Comparison of ENCODE assay signal across 19 cellular contexts in the genomic region with DNA sequence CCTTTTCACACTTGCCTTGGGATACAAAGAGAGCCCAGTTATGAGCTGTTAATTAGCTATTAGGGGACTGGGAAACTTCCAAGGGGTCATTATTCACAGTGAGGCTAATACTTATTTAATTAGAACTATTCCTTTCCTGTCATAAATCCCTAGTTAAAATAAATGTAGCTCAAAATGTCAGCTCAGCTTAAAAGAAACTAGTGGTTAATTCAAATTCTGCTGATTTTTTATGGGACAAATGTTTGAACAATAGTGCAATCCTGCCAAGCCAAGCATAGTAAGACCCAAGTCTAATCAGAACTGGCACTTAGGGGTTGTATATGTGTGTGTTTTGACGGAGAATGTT.
"Had no signal": no experiment of that assay in that cellular context is flagged by ENCODE, and none has a peak within 500 bp of the region (broad histone marks: within the 10 kb centered on the region; RNA-seq: fewer than 3 reads in every experiment).

No MANE protein-coding gene starts in this region.

- ATAC-seq: activated CD4-positive, CD25-positive, alpha-beta regulatory T cell treated with anti-CD3 and anti-CD28 coated beads, Interleukin-2, amount 50 U/mL, for 24 hours; activated CD8-positive, alpha-beta memory T cell treated with anti-CD3 and anti-CD28 coated beads, Interleukin-2, amount 10 ng/mL, durations not matched to agents 7 days and 5 days; left lung; right cardiac atrium had no signal

- H3K27ac ChIP-seq: colonic mucosa, left lung, prostate gland, tibial artery had no signal

- H3K4me3 ChIP-seq: colonic mucosa, left lung, prostate gland, tibial artery had no signal

- H3K4me3 Mint-ChIP-seq: activated CD8-positive, alpha-beta memory T cell treated with anti-CD3 and anti-CD28 coated beads, Interleukin-2, amount 10 ng/mL, durations not matched to agents 7 days and 5 days; central memory CD8-positive, alpha-beta T cell; mesothelial cell of epicardium; neural crest cell had no signal

- H3K36me3 ChIP-seq: colonic mucosa, left lung, prostate gland, tibial artery had no signal

- H3K4me1 ChIP-seq: colonic mucosa, left lung, prostate gland, tibial artery had no signal

- H3K9me3 Mint-ChIP-seq: mesothelial cell of epicardium, neural crest cell had no signal

- H3K27me3 ChIP-seq: colonic mucosa, left lung had no signal

- H3K27ac Mint-ChIP-seq: mesothelial cell of epicardium had no signal

- H3K9me3 ChIP-seq: colonic mucosa, left lung, prostate gland, tibial artery had no signal

- H3K36me3 Mint-ChIP-seq: mesothelial cell of epicardium had no signal

- H3K27me3 Mint-ChIP-seq: activated CD8-positive, alpha-beta memory T cell treated with anti-CD3 and anti-CD28 coated beads, Interleukin-2, amount 10 ng/mL, durations not matched to agents 7 days and 5 days; central memory CD8-positive, alpha-beta T cell had no signal

- DNase-seq: activated CD4-positive, alpha-beta T cell treated with anti-CD3 and anti-CD28 coated beads, Interleukin-2, amount 50 U/mL, for 48 hours; activated CD8-positive, alpha-beta memory T cell treated with anti-CD3 and anti-CD28 coated beads, Interleukin-2, amount 10 ng/mL, durations not matched to agents 7 days and 5 days; activated naive CD4-positive, alpha-beta T cell; aorta; colonic mucosa; erythroblast; kidney; left lung; right cardiac atrium; small intestine; stimulated activated CD4-positive, alpha-beta T cell treated with anti-CD3 and anti-CD28 coated beads, Interleukin-15, amount 100 ng/mL, for 24 hours; stimulated activated CD4-positive, alpha-beta T cell treated with anti-CD3 and anti-CD28 coated beads, Interleukin-4, amount 100 ng/mL, for 1 hour; substantia nigra; tibial artery had no signal
